Comparison of ENCODE assay signal across 31 cellular contexts in the genomic region with DNA sequence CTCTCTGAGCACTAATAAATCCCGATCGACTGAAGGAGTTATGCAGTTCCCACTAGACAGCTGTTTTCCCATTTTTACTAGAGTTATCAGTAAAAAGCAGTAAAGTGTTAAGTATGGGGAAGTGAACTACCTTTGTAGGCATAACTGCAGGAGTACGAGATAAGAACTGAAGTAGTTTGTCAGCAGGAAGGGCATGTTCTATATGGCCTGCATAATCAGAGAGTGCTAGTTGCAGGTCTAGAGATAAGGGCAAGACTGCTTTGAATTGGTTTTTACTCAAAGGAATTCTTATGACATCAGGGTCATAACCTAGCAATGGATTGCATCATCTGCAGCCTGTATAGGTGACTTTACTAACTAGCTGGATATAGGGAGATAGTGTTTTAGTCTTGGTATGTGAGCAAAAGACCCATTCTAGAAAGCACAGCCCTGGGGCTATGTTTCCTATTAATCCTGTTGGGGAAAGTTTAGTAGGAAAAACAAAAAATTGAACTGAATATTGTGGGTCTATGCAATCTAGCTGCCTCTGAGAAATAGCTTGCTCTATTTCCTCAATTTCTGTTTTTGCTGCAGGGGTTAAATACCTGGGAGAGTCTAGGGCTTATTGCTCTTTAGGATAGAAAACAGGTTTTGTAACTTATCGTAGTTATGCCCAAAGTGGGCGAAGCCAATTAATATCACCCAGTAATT. TPM values are rescaled to one million over a fixed set of nuclear protein-coding genes. Genes with fewer than 3 reads are reported as not detected.
"Had no signal": no experiment of that assay in that cellular context is flagged by ENCODE, and none has a peak within 500 bp of the region (broad histone marks: within the 10 kb centered on the region; RNA-seq: fewer than 3 reads in every experiment).

No MANE protein-coding gene starts in this region.

- H3K4me1 ChIP-seq: gastrocnemius medialis, parathyroid adenoma, vagina had no signal

- ATAC-seq: activated CD8-positive, alpha-beta memory T cell treated with anti-CD3 and anti-CD28 coated beads, Interleukin-2, amount 10 ng/mL, durations not matched to agents 7 days and 5 days; activated CD8-positive, alpha-beta T cell treated with anti-CD3 and anti-CD28 coated beads for 36 hours; gastrocnemius medialis; left cardiac atrium; mucosa of descending colon; sciatic nerve; stimulated activated memory B cell treated with anti-CD40 and anti-IgM and Interleukin-4, amounts not matched to agents 10 μg/mL and 1 μg/mL and 100 μg/mL, for 72 hours; T-helper 17 cell had no signal

- H3K27ac ChIP-seq: brain microvascular endothelial cell, dorsolateral prefrontal cortex, esophagus squamous epithelium, gastrocnemius medialis, parathyroid adenoma, vagina, WERI-Rb-1 had no signal

- H3K4me3 ChIP-seq: dorsolateral prefrontal cortex, esophagus squamous epithelium, gastrocnemius medialis, mucosa of descending colon, smooth muscle cell, vagina had no signal

- H2AFZ ChIP-seq: parathyroid adenoma had no signal

- H3K4me2 ChIP-seq: smooth muscle cell had no signal

- H3K36me3 ChIP-seq: brain microvascular endothelial cell, esophagus squamous epithelium, gastrocnemius medialis, vagina, WERI-Rb-1 had no signal

- H3K9me3 ChIP-seq: esophagus squamous epithelium, gastrocnemius medialis, mucosa of descending colon, vagina had no signal

- DNase-seq: activated CD4-positive, alpha-beta T cell treated with anti-CD3 and anti-CD28 coated beads, Interleukin-2, amount 10 ng/mL, durations not matched to agents 7 days and 5 days; activated CD4-positive, CD25-positive, alpha-beta regulatory T cell treated with anti-CD3 and anti-CD28 coated beads, Interleukin-2, amount 50 U/mL, for 72 hours; activated CD8-positive, alpha-beta memory T cell treated with anti-CD3 and anti-CD28 coated beads, Interleukin-2, amount 10 ng/mL, durations not matched to agents 7 days and 5 days; activated CD8-positive, alpha-beta T cell treated with anti-CD3 and anti-CD28 coated beads for 36 hours; activated gamma-delta T cell; activated T-cell treated with anti-CD3 and anti-CD28 coated beads for 4 hours; aorta; brain microvascular endothelial cell; central memory CD4-positive, alpha-beta T cell; dorsolateral prefrontal cortex; esophagus squamous epithelium; gastrocnemius medialis; head of caudate nucleus; islet precursor cell; left cardiac atrium; mucosa of descending colon; nucleus accumbens; stimulated activated CD4-positive, alpha-beta T cell treated with anti-CD3 and anti-CD28 coated beads, Interleukin-15, amount 100 ng/mL, for 24 hours; T-helper 17 cell; WERI-Rb-1 had no signal

- H3K9ac ChIP-seq: parathyroid adenoma had no signal

- FAIRE-seq: colon had no signal

- H3K79me2 ChIP-seq: parathyroid adenoma had no signal

- H3K27me3 ChIP-seq: brain microvascular endothelial cell, esophagus squamous epithelium, gastrocnemius medialis, vagina had no signal

RNA-seq across cellular contexts. Expression of gene CRISP1, which starts 22.6 kb away (rescaled TPM):
- total RNA-seq: activated CD4-positive, alpha-beta T cell treated with anti-CD3 and anti-CD28 coated beads, Interleukin-2, amount 10 ng/mL, durations not matched to agents 7 days and 5 days; activated CD8-positive, alpha-beta memory T cell treated with anti-CD3 and anti-CD28 coated beads, Interleukin-2, amount 10 ng/mL, durations not matched to agents 7 days and 5 days; activated CD8-positive, alpha-beta T cell treated with anti-CD3 and anti-CD28 coated beads for 36 hours; activated T-helper 1 cell treated with anti-CD3 and anti-CD28 coated beads, Interleukin-12 subunit alpha, Interleukin-12 subunit beta, Interleukin-2, Interleukin-4 antibody, amounts not matched to agents 30 ng/mL and 10 ng/mL and 1 ng/mL, durations not matched to agents 14 hours and 24 hours and 36 hours; aorta; dorsolateral prefrontal cortex; esophagus squamous epithelium; gastrocnemius medialis; left cardiac atrium; liver; mucosa of descending colon; pulmonary artery endothelial cell; sciatic nerve; smooth muscle cell; T-helper 17 cell; temporal lobe; vagina had no signal
- polyA plus RNA-seq: aorta, liver, neural cell, smooth muscle cell had no signal
